ENCODE assay signal across 14 cellular contexts in genomic region chr1:182806015-182806678, GRCh38. TPM values are rescaled to one million over a fixed set of nuclear protein-coding genes. Genes with fewer than 3 reads are reported as not detected.
DNase-seq lines count a peak whose midpoint lies in the region; ATAC-seq and TF ChIP-seq lines count a peak whose summit lies in the region.
"Had no signal": no experiment of that assay in that cellular context is flagged by ENCODE, and none has a peak within 500 bp of the region (broad histone marks: within the 10 kb centered on the region; RNA-seq: fewer than 3 reads in every experiment).

No MANE protein-coding gene starts in this region.

- H3K27me3 Mint-ChIP-seq in activated naive CD4-positive, alpha-beta T cell treated with anti-CD3 and anti-CD28 coated beads for 36 hours (ENCODE audit: low read depth): no peaks in the 10 kb centered on the region
- H3K27me3 Mint-ChIP-seq: CD4-positive, alpha-beta memory T cell; naive thymus-derived CD4-positive, alpha-beta T cell had no signal

- no peak overlapping the region for H4K8ac ChIP-seq in IMR-90 (ENCODE audit: low read depth in 2 of 2, low read length in 2 of 2)

- no peak overlapping the region for H2AK5ac ChIP-seq in IMR-90 (ENCODE audit: low read depth, low read length)

- no peak overlapping the region for H3K18ac ChIP-seq in IMR-90 (ENCODE audit: low read depth, low read length)

- TF ChIP-seq POLR2A in IMR-90 (IDR thresholded peaks at IDR 0.05; ENCODE audit: low read depth, low read length): no peak

- H2AFZ ChIP-seq in DND-41 (ENCODE audit: low read depth, low read length) (no peak overlapping the region), IMR-90 (replicated peaks; ENCODE audit: low read length, poor library complexity) (peak overlapping the region; percentile 23), PC-3 (ENCODE audit: low read length) (no peak overlapping the region)

- no peak overlapping the region for H3K27ac ChIP-seq in DND-41 (ENCODE audit: low read length)
- H3K27ac ChIP-seq in IMR-90 (ENCODE audit: insufficient read depth, low read length): no peak overlapping the region
- H3K27ac ChIP-seq in PC-3 (ENCODE audit: low read length): no peak overlapping the region

- H3K4me3 Mint-ChIP-seq in activated naive CD4-positive, alpha-beta T cell treated with anti-CD3 and anti-CD28 coated beads for 36 hours: no peak overlapping the region
- H3K4me3 Mint-ChIP-seq: CD4-positive, alpha-beta memory T cell; naive thymus-derived CD4-positive, alpha-beta T cell; T-helper 2 cell treated with Interferon-gamma antibody and Interleukin-4, amounts not matched to agents 5 μg/mL and 100 μg/mL, for 36 hours had no signal

- TF ChIP-seq CTCF in DND-41 (IDR thresholded peaks at IDR 0.05; ENCODE audit: borderline replicate concordance, extremely low read depth, low read length, poor library complexity, severe bottlenecking) (peak; percentile 26), IMR-90 (conservative IDR thresholded peaks at IDR 0.05; ENCODE audit: low read depth, low read length) (no peak), PC-3 (conservative IDR thresholded peaks at IDR 0.05; ENCODE audit: low read depth, low read length) (peak; percentile 40)

- H3K9me3 Mint-ChIP-seq in activated naive CD4-positive, alpha-beta T cell treated with anti-CD3 and anti-CD28 coated beads for 36 hours: no peaks in the 10 kb centered on the region
- H3K9me3 Mint-ChIP-seq: activated naive CD4-positive, alpha-beta T cell treated with anti-CD3 and anti-CD28 coated beads, Interleukin-2, amount 50 U/mL, for 72 hours; CD4-positive, alpha-beta memory T cell; naive thymus-derived CD4-positive, alpha-beta T cell; T-helper 2 cell treated with Interferon-gamma antibody and Interleukin-4, amounts not matched to agents 5 μg/mL and 100 μg/mL, for 36 hours had no signal

- no peak overlapping the region for H3K27ac Mint-ChIP-seq in activated naive CD4-positive, alpha-beta T cell treated with anti-CD3 and anti-CD28 coated beads for 36 hours
- H3K27ac Mint-ChIP-seq: activated naive CD4-positive, alpha-beta T cell treated with anti-CD3 and anti-CD28 coated beads, Interleukin-2, amount 50 U/mL, for 72 hours; naive thymus-derived CD4-positive, alpha-beta T cell; T-helper 2 cell treated with Interferon-gamma antibody and Interleukin-4, amounts not matched to agents 5 μg/mL and 100 μg/mL, for 36 hours had no signal

- H3K9ac ChIP-seq in DND-41 (ENCODE audit: low read depth, low read length) (no peak overlapping the region), IMR-90 (ENCODE audit: low read depth, low read length) (no peak overlapping the region), PC-3 (ENCODE audit: low read length) (no peak overlapping the region)

- POLR2A ChIA-PET in IMR-90 (lab: Charles Lee; ENCODE audit: unreplicated experiment) (no interaction called here), PC-3 (lab: Charles Lee; ENCODE audit: unreplicated experiment) (no interaction called here)

- no peak overlapping the region for H2BK120ac ChIP-seq in IMR-90 (ENCODE audit: low read depth, low read length)

- no peak overlapping the region for H2BK20ac ChIP-seq in IMR-90 (ENCODE audit: low read depth, low read length)

- H2BK15ac ChIP-seq in IMR-90 (ENCODE audit: low read depth, low read length): no peak overlapping the region

- ATAC-seq in DND-41 (ENCODE audit: insufficient read depth, low read depth): no peak
- no peak for ATAC-seq in IMR-90 (ENCODE audit: low read depth)
- ATAC-seq in PC-3: no peak
- no peak for ATAC-seq in HG02642 (IDR thresholded peaks at IDR 0.05; ENCODE audit: poor library complexity, unreplicated experiment)
- no peak for ATAC-seq in GM21528 (IDR thresholded peaks at IDR 0.05; ENCODE audit: low FRiP score, unreplicated experiment)
- ATAC-seq: activated naive CD4-positive, alpha-beta T cell treated with anti-CD3 and anti-CD28 coated beads, Interleukin-2, amount 50 U/mL, for 72 hours; left colon; naive thymus-derived CD4-positive, alpha-beta T cell had no signal

- dilution Hi-C loops in IMR-90 (cut with HindIII; ENCODE audit: low sequenced_read_pairs, unreplicated experiment): no loop called here

- TF ChIP-seq RAD21 in IMR-90 (IDR thresholded peaks at IDR 0.05; ENCODE audit: low read length): no peak

- H3K4me2 ChIP-seq in DND-41 (ENCODE audit: insufficient read depth, low read length): no peak overlapping the region
- H3K4me2 ChIP-seq in IMR-90 (ENCODE audit: low read depth, low read length): no peak overlapping the region
- H3K4me2 ChIP-seq in PC-3 (ENCODE audit: low read length): no peak overlapping the region

- CTCF ChIA-PET in IMR-90 (lab: Yijun Ruan, JAX): no interaction called here
- CTCF ChIA-PET in PC-3 (lab: Charles Lee): no interaction called here
- CTCF ChIA-PET in activated naive CD4-positive, alpha-beta T cell treated with anti-CD3 and anti-CD28 coated beads for 36 hours (lab: Charles Lee): no interaction called here

- no peak overlapping the region for H3K23ac ChIP-seq in IMR-90 (ENCODE audit: low read depth, low read length)

- no TSS peak for BruUV-seq in IMR-90 (replicated peaks; lab: Mats Ljungman, UMichigan)
- no TSS peak for BruUV-seq in PC-3 (replicated peaks; lab: Mats Ljungman, UMichigan)

- no peaks in the 10 kb centered on the region for H3K27me3 ChIP-seq in DND-41 (ENCODE audit: insufficient read depth, low read length, poor library complexity)
- H3K27me3 ChIP-seq in IMR-90 (ENCODE audit: control insufficient read depth, insufficient read depth, low read length): peaks cover 6% of the 10 kb centered on the region
- H3K27me3 ChIP-seq in PC-3 (ENCODE audit: low read length): no peaks in the 10 kb centered on the region

- no peaks in the 10 kb centered on the region for H3K9me2 ChIP-seq in PC-3 (replicated peaks; ENCODE audit: low read length)

- no peak overlapping the region for H3K4ac ChIP-seq in IMR-90 (ENCODE audit: low read depth, low read length)

- H3K79me2 ChIP-seq in DND-41 (ENCODE audit: insufficient read depth, low read length) (no peaks in the 10 kb centered on the region), PC-3 (ENCODE audit: low read length) (no peaks in the 10 kb centered on the region)

- H3K9me3 ChIP-seq in DND-41 (ENCODE audit: insufficient read depth, low read length, severe bottlenecking) (no peaks in the 10 kb centered on the region), IMR-90 (ENCODE audit: control insufficient read depth, insufficient read depth, low read length) (no peaks in the 10 kb centered on the region), PC-3 (ENCODE audit: low read length) (no peaks in the 10 kb centered on the region; the same call in 1 of the 2 replicates)

- H4K91ac ChIP-seq in IMR-90 (ENCODE audit: insufficient read depth, low read depth, low read length): no peak overlapping the region

- in situ Hi-C loops in IMR-90 (cut with MboI; ENCODE audit: low sequenced_read_pairs): no loop called here

- no peaks in the 10 kb centered on the region for H4K20me1 ChIP-seq in DND-41 (ENCODE audit: insufficient read depth, low read length)
- no peaks in the 10 kb centered on the region for H4K20me1 ChIP-seq in IMR-90 (ENCODE audit: insufficient read depth, low read length)
- H4K20me1 ChIP-seq in PC-3 (ENCODE audit: low read length): no peaks in the 10 kb centered on the region

- H3K36me3 ChIP-seq in DND-41 (ENCODE audit: insufficient read depth, low read length) (peaks cover 6% of the 10 kb centered on the region; the same call in 1 of the 2 replicates), IMR-90 (ENCODE audit: control insufficient read depth, insufficient read depth, low read length) (no peaks in the 10 kb centered on the region), PC-3 (ENCODE audit: low read depth, low read length) (no peaks in the 10 kb centered on the region)

- no peaks in the 10 kb centered on the region for H3K9me1 ChIP-seq in IMR-90 (ENCODE audit: insufficient read depth, low read length)

- no peaks in the 10 kb centered on the region for H3K4me1 Mint-ChIP-seq in activated naive CD4-positive, alpha-beta T cell treated with anti-CD3 and anti-CD28 coated beads for 36 hours (ENCODE audit: low read depth)
- H3K4me1 Mint-ChIP-seq: CD4-positive, alpha-beta memory T cell; naive thymus-derived CD4-positive, alpha-beta T cell had no signal

- no peak overlapping the region for H3K4me3 ChIP-seq in DND-41 (ENCODE audit: low read depth in 1 of 2, low read length in 2 of 2)
- H3K4me3 ChIP-seq in IMR-90 (ENCODE audit: insufficient read depth, low read depth, low read length): no peak overlapping the region
- no peak overlapping the region for H3K4me3 ChIP-seq in PC-3 (ENCODE audit: low read length)

- H3K4me1 ChIP-seq in DND-41 (ENCODE audit: insufficient read depth, low read length): no peaks in the 10 kb centered on the region
- H3K4me1 ChIP-seq in IMR-90 (ENCODE audit: control insufficient read depth, insufficient read depth, low read length): no peaks in the 10 kb centered on the region
- no peaks in the 10 kb centered on the region for H3K4me1 ChIP-seq in PC-3 (ENCODE audit: insufficient read depth, low read length)

- no peak overlapping the region for H2AK9ac ChIP-seq in IMR-90 (replicated peaks; ENCODE audit: low read depth, low read length, poor library complexity)

- intact Hi-C loops in IMR-90 (cut with micrococcal nuclease) (no loop called here), PC-3 (cut with micrococcal nuclease) (no loop called here)
- intact Hi-C loops in activated naive CD4-positive, alpha-beta T cell treated with anti-CD3 and anti-CD28 coated beads for 36 hours (cut with micrococcal nuclease): no loop called here

- no peaks in the 10 kb centered on the region for H3K79me1 ChIP-seq in IMR-90 (ENCODE audit: low read depth in 1 of 2, low read length in 2 of 2)

- H3K36me3 Mint-ChIP-seq in activated naive CD4-positive, alpha-beta T cell treated with anti-CD3 and anti-CD28 coated beads for 36 hours (ENCODE audit: low read depth): peaks cover 20% of the 10 kb centered on the region
- H3K36me3 Mint-ChIP-seq: activated naive CD4-positive, alpha-beta T cell treated with anti-CD3 and anti-CD28 coated beads, Interleukin-2, amount 50 U/mL, for 72 hours had no signal

- no peak overlapping the region for H2BK5ac ChIP-seq in IMR-90 (ENCODE audit: low read depth, low read length, poor library complexity, severe bottlenecking)

- no peak overlapping the region for H3K14ac ChIP-seq in IMR-90 (replicated peaks; ENCODE audit: low read depth, low read length)

- H3F3A ChIP-seq in PC-3 (ENCODE audit: low read length, unreplicated experiment): no peaks in the 10 kb centered on the region

- WGBS in IMR-90 (ENCODE audit: extremely low coverage in 2 of 2, insufficient read length in 1 of 2), 2 experiments: 39% methylated on average over 5 of the region's 11 CpGs; no CpG with 5 or more reads in 1 of the 2 experiments

- H4K5ac ChIP-seq in IMR-90 (ENCODE audit: low read depth, low read length): no peak overlapping the region

- DNase-seq in DND-41 (no peak), IMR-90 (no peak), PC-3 (peak; percentile 16), islet precursor cell (peak; percentile 76), LoVo (ENCODE audit: low spot score) (no peak)
- no peak for DNase-seq in activated naive CD4-positive, alpha-beta T cell treated with anti-CD3 and anti-CD28 coated beads for 36 hours
- DNase-seq: CD4-positive, alpha-beta memory T cell; left colon; naive thymus-derived CD4-positive, alpha-beta T cell; NCI-H1048 had no signal

- H3K56ac ChIP-seq in IMR-90 (ENCODE audit: extremely low read depth, insufficient read depth, low read length): no peak overlapping the region

RNA-seq across cellular contexts. Expression of gene NPL, which starts 16.6 kb away (rescaled TPM):
- total RNA-seq in IMR-90 (2012; rRNA removed) (0.36 and 0.83 TPM in 2 replicates), PC-3 (2014; rRNA removed) (not detected in 2 replicates)
- polyA plus RNA-seq in IMR-90 (2012; rRNA removed): 0.63 and 0.68 TPM in 2 replicates
- 0.05 and 0.11 TPM in 2 replicates for polyA plus RNA-seq in IMR-90 (2012; cell fraction: cytosol; rRNA removed)
- 0.12 and 1.9 TPM in 2 replicates for polyA plus RNA-seq in IMR-90 (2012; cell fraction: nucleus; rRNA removed; ENCODE audit: low replicate concordance)
- 1 to 10 TPM; 4.6 to 5.9 TPM for total RNA-seq in activated naive CD4-positive, alpha-beta T cell treated with anti-CD3 and anti-CD28 coated beads for 36 hours

RNA-seq across cellular contexts. Expression of gene DHX9, which starts 33.0 kb away (rescaled TPM):
- total RNA-seq in IMR-90 (2012; rRNA removed): 211 and 234 TPM in 2 replicates
- polyA plus RNA-seq in IMR-90 (2012; rRNA removed): 108 and 119 TPM in 2 replicates
- 31.7 and 46.5 TPM in 2 replicates for polyA plus RNA-seq in IMR-90 (2012; cell fraction: cytosol; rRNA removed)
- polyA plus RNA-seq in IMR-90 (2012; cell fraction: nucleus; rRNA removed; ENCODE audit: low replicate concordance): 27.3 and 119 TPM in 2 replicates
- 191 and 195 TPM in 2 replicates for total RNA-seq in PC-3 (2014; rRNA removed)
- total RNA-seq in activated naive CD4-positive, alpha-beta T cell treated with anti-CD3 and anti-CD28 coated beads for 36 hours: 100 to 1,000 TPM; 194 TPM

Comparison
In these comparisons a context has a peak if more than half of its experiments do, and no peak if none do; other contexts are left out.
1. DNase-seq: peak in PC-3 (single experiment) and islet precursor cell (single experiment); none in DND-41 (single experiment), IMR-90 (single experiment), LoVo (single experiment) and activated naive CD4-positive, alpha-beta T cell treated with anti-CD3 and anti-CD28 coated beads for 36 hours (single experiment).